Comparison of ENCODE assay signal across 13 cellular contexts in the genomic region with DNA sequence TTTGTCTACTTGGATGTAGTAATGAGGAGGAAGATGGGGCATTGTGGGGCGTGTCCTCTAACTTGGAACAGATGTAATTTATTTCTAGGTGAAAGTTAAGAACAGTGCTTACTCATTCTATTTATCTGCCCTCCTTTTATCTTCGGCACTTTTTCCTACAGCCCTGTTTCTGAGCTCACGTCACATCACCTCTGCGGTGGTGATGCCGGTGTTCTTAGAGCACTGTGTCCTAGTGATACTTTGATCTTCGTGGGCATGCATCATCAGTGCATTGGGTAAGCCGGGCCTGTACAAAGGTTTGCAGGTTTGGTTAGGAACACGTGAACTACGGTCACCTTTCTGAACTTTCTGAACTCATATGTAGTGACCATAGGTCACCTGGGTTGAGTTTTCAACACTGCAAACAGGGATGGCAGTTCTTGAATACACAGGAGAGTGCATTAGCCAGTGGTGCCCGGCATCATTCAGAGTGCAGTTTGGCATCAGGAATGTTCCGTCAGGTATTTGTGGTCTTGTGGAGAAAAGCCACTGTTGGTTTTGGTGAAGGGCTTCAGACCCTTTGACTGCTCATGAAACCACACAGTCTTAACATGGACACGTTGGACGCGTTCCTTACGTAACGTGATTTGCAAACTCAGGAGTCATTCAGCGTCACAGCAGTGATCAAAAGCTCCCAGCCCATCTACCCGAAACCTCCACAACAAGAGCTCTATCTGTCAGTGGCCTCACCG. TPM values are rescaled to one million over a fixed set of nuclear protein-coding genes. Genes with fewer than 3 reads are reported as not detected.
DNase-seq lines count a peak whose midpoint lies in the region; ATAC-seq, FAIRE-seq and TF ChIP-seq lines count a peak whose summit lies in the region.
"Had no signal": no experiment of that assay in that cellular context is flagged by ENCODE, and none has a peak within 500 bp of the region (broad histone marks: within the 10 kb centered on the region; RNA-seq: fewer than 3 reads in every experiment).

No MANE protein-coding gene starts in this region.

- no peaks in the 10 kb centered on the region for H3K27me3 Mint-ChIP-seq in chondrocyte (ENCODE audit: low read depth)
- H3K27me3 Mint-ChIP-seq: naive B cell had no signal

- H3K4me2 ChIP-seq in HepG2 (ENCODE audit: low read depth, low read length): peak overlapping the region; percentile 94

- CTCF ChIA-PET in HepG2 (lab: Yijun Ruan, JAX; ENCODE audit: low intra/inter-chr PET ratio, low total read pairs): no interaction called here

- peak; percentile 100 for FAIRE-seq in HepG2 (lab: Jason Lieb, UNC)

- H3K4me3 Mint-ChIP-seq in chondrocyte (ENCODE audit: unreplicated experiment): no peak overlapping the region
- H3K4me3 Mint-ChIP-seq: HFFc6 had no signal

- TF ChIP-seq CTCF in right atrium auricular region (IDR thresholded peaks at IDR 0.05) (no peak), HepG2 (CRISPR knock-in tag; IDR thresholded peaks at IDR 0.05) (no peak), thyroid gland (IDR thresholded peaks at IDR 0.05) (no peak), chondrocyte (IDR thresholded peaks at IDR 0.05) (no peak), dorsolateral prefrontal cortex (IDR thresholded peaks at IDR 0.05 in 54 of 56, conservative IDR thresholded peaks at IDR 0.05 in 2 of 56; ENCODE audit: low read depth in 1 of 56, partially characterized antibody in 56 of 56) (no peak)

- H3K4me1 ChIP-seq in right atrium auricular region: peaks cover 0 to 65% of the 10 kb centered on the region in 2 donors
- H3K4me1 ChIP-seq in HepG2 (ENCODE audit: insufficient read depth, low read length): peaks cover 88% of the 10 kb centered on the region
- peaks cover 84 to 97% of the 10 kb centered on the region in 2 donors for H3K4me1 ChIP-seq in thyroid gland

- no peak for DNase-seq in Right ventricle myocardium superior
- DNase-seq in right atrium auricular region (ENCODE audit: low spot score): no peak
- peak; percentile 92 for DNase-seq in amniotic epithelial cell (ENCODE audit: low read depth)
- DNase-seq in HepG2 (ENCODE audit: low spot score): peak; percentile 99
- DNase-seq in thyroid gland: peak; percentile 73 to 79
- DNase-seq in chondrocyte (ENCODE audit: low spot score): no peak
- no peak for DNase-seq in hypothalamus (lab: John Stamatoyannopoulos, UW)
- no peak for DNase-seq in dorsolateral prefrontal cortex
- DNase-seq: HFFc6, MM.1S, naive B cell, NCI-H526, upper lobe of left lung had no signal

- peaks cover 70% of the 10 kb centered on the region for H4K20me1 ChIP-seq in HepG2 (ENCODE audit: insufficient read depth, low read length)

- H3K9ac ChIP-seq in HepG2 (ENCODE audit: insufficient read depth, low read depth, low read length): peak overlapping the region; percentile 78

- TF ChIP-seq POLR2A in HepG2 (IDR thresholded peaks at IDR 0.05; ENCODE audit: insufficient read depth in 1 of 2, low read depth in 2 of 2, low read length in 2 of 2) (peak in 1 of 2 experiments; percentile 77; a peak in 3 of 4 replicates), thyroid gland (IDR thresholded peaks at IDR 0.05) (peak in 1 of 2 donors; percentile 60)

- no peak overlapping the region for H3K4me3 ChIP-seq in right atrium auricular region
- peak overlapping the region in 1 of 3 experiments; percentile 64; a peak in 2 of 6 replicates for H3K4me3 ChIP-seq in HepG2 (replicated peaks in 1 of 3; ENCODE audit: insufficient read depth in 1 of 3, low read depth in 2 of 3, low read length in 3 of 3)
- no peak overlapping the region for H3K4me3 ChIP-seq in thyroid gland (replicated peaks in 1 of 3)
- no peak overlapping the region for H3K4me3 ChIP-seq in dorsolateral prefrontal cortex
- H3K4me3 ChIP-seq: upper lobe of left lung had no signal

- intact Hi-C loops in Right ventricle myocardium superior (cut with DNase I) (no loop called here), HepG2 (cut with micrococcal nuclease; ENCODE audit: unreplicated experiment) (loop anchor here (2.0 to 5.0 kb wide), 4 partner anchors 14 to 72 kb away; no protein-coding TSS in a partner anchor), thyroid gland (cut with DNase I) (no loop called here), dorsolateral prefrontal cortex (cut with DNase I) (no loop called here)

- peaks cover 2% of the 10 kb centered on the region for H3K36me3 Mint-ChIP-seq in chondrocyte (ENCODE audit: low read depth)

- H3K27ac ChIP-seq in right atrium auricular region (no peak overlapping the region), HepG2 (ENCODE audit: extremely low read length, insufficient read depth, low read length) (peak overlapping the region; percentile 90), thyroid gland (peak overlapping the region; percentile 83 to 98 (median 94)), dorsolateral prefrontal cortex (no peak overlapping the region)

- no TSS peak for BruUV-seq in HepG2 (replicated peaks; lab: Mats Ljungman, UMichigan)

- H3K9me3 Mint-ChIP-seq in chondrocyte (ENCODE audit: low read depth): no peaks in the 10 kb centered on the region
- H3K9me3 Mint-ChIP-seq: HFFc6, naive B cell had no signal

- in situ Hi-C loops in HepG2 (cut with HindIII; ENCODE audit: extremely low pct_ligation_motif_present, low pct_unique_long_range_greater_than_20kb): no loop called here

- no peaks in the 10 kb centered on the region for H3K9me3 ChIP-seq in right atrium auricular region
- no peaks in the 10 kb centered on the region for H3K9me3 ChIP-seq in HepG2 (ENCODE audit: low read length)
- no peaks in the 10 kb centered on the region for H3K9me3 ChIP-seq in thyroid gland
- H3K9me3 ChIP-seq: upper lobe of left lung had no signal

- no peaks in the 10 kb centered on the region for H3K36me3 ChIP-seq in right atrium auricular region
- H3K36me3 ChIP-seq in HepG2 (replicated peaks in 1 of 2; ENCODE audit: control insufficient read depth in 1 of 2, insufficient read depth in 2 of 2, low read length in 2 of 2): peaks cover 2 to 30% of the 10 kb centered on the region in 2 experiments; a peak in 3 of 5 replicates
- H3K36me3 ChIP-seq in thyroid gland: no peaks in the 10 kb centered on the region
- H3K36me3 ChIP-seq: upper lobe of left lung had no signal

- H3K27me3 ChIP-seq in right atrium auricular region: no peaks in the 10 kb centered on the region
- H3K27me3 ChIP-seq in HepG2 (ENCODE audit: control insufficient read depth in 1 of 2, insufficient read depth in 2 of 2, low read length in 2 of 2): no peaks in the 10 kb centered on the region; a peak in 1 of 5 replicates
- no peaks in the 10 kb centered on the region for H3K27me3 ChIP-seq in thyroid gland
- H3K27me3 ChIP-seq in dorsolateral prefrontal cortex: no peaks in the 10 kb centered on the region
- H3K27me3 ChIP-seq: upper lobe of left lung had no signal

- TF ChIP-seq RAD21 in HepG2 (CRISPR knock-in tag; IDR thresholded peaks at IDR 0.05): peak; percentile 50; the same call in 1 of the 2 replicates

- H3K27ac Mint-ChIP-seq in chondrocyte (ENCODE audit: unreplicated experiment): no peak overlapping the region
- H3K27ac Mint-ChIP-seq: HFFc6 had no signal

- peaks cover 89% of the 10 kb centered on the region for H3K79me2 ChIP-seq in HepG2 (ENCODE audit: insufficient read depth, low read length)

- TF ChIP-seq EP300 in HepG2 (IDR thresholded peaks at IDR 0.05; ENCODE audit: low read depth in 2 of 2, low read length in 2 of 2) (peak; percentile 94 to 96), HepG2 (CRISPR knock-in tag; IDR thresholded peaks at IDR 0.05; ENCODE audit: borderline replicate concordance) (peak; percentile 98)

- peaks cover 14% of the 10 kb centered on the region for H3K4me1 Mint-ChIP-seq in chondrocyte (ENCODE audit: low read depth)

- under 1% methylated on average over 12 of the region's 19 CpGs for WGBS in HepG2 (ENCODE audit: low lambda C conversion rate)
- WGBS in thyroid gland, 2 donors: 58 to 67% methylated on average over 17 to 19 of the region's 19 CpGs

- H2AFZ ChIP-seq in HepG2 (ENCODE audit: low read length): no peak overlapping the region

- ATAC-seq in Right ventricle myocardium superior (ENCODE audit: poor library complexity): peak; percentile 52
- peak; percentile 87 for ATAC-seq in HepG2

- POLR2A ChIA-PET in HepG2 (lab: Yijun Ruan, JAX): interaction anchor here (0.7 to 3.9 kb wide), 19 partner anchors 10 to 1662 kb away, joined by 3 to 52 read pairs (median 5); partner anchors contain the start of genes MDH2, RHBDD2, STYXL1 and TMEM120A

RNA-seq across cellular contexts. Expression of gene POR, which starts 5.6 kb away (rescaled TPM):
- total RNA-seq in Right ventricle myocardium superior (54.7 TPM), right atrium auricular region (10 to 100 TPM; 53.4 to 85.3 TPM), HepG2 (2016; rRNA removed; fragmentation: Illumina TruSeq; extraction: Trizol) (115 and 266 TPM in 2 replicates), thyroid gland (100 to 1,000 TPM; 141 to 341 (median 285) TPM), chondrocyte (53.8 to 62.2 TPM (median 55.6 TPM) in 3 replicates), dorsolateral prefrontal cortex (100 to 1,000 TPM in 9 of 120 experiments, 10 to 100 TPM in 111; 52.3 to 111 (median 78.1) TPM)
- 43.6 and 47.9 TPM in 2 replicates for total RNA-seq in HepG2 (2016; cell fraction: cytosol; rRNA removed; fragmentation: Illumina TruSeq; extraction: Trizol; ENCODE audit: low read depth)
- 95.7 and 270 TPM in 2 replicates for total RNA-seq in HepG2 (2016; cell fraction: insoluble cytoplasmic fraction; rRNA removed; fragmentation: Illumina TruSeq; extraction: Trizol)
- 55.5 and 56.9 TPM in 2 replicates for total RNA-seq in HepG2 (2016; cell fraction: membrane; rRNA removed; fragmentation: Illumina TruSeq; extraction: Trizol)
- 260 and 301 TPM in 2 replicates for total RNA-seq in HepG2 (2016; cell fraction: nucleus; rRNA removed; fragmentation: Illumina TruSeq; extraction: Trizol)
- polyA plus RNA-seq in HepG2 (2011; rRNA removed): 145 and 208 TPM in 2 replicates
- 143 and 190 TPM in 2 replicates for polyA plus RNA-seq in HepG2 (2011; cell fraction: cytosol; rRNA removed)
- polyA plus RNA-seq in HepG2 (2011; cell fraction: nucleus; rRNA removed): 1,024 and 1,039 TPM in 2 replicates
- polyA plus RNA-seq in HepG2 (2012): 325 and 360 TPM in 2 replicates
- polyA plus RNA-seq in HepG2 (2016; cell fraction: cytosol; fragmentation: Illumina TruSeq; extraction: Trizol; ENCODE audit: low read depth): 22.8 and 25.4 TPM in 2 replicates
- 63.7 and 80.6 TPM in 2 replicates for polyA plus RNA-seq in HepG2 (2016; cell fraction: insoluble cytoplasmic fraction; fragmentation: Illumina TruSeq; extraction: Trizol; ENCODE audit: low read depth)
- polyA plus RNA-seq in HepG2 (2016; cell fraction: membrane; fragmentation: Illumina TruSeq; extraction: Trizol; ENCODE audit: low read depth): 25.4 and 30.4 TPM in 2 replicates
- 367 and 407 TPM in 2 replicates for polyA plus RNA-seq in HepG2 (2016; cell fraction: nucleus; fragmentation: Illumina TruSeq; extraction: Trizol; ENCODE audit: insufficient read depth, low read depth)
- polyA minus RNA-seq in HepG2 (2011; rRNA and poly(A)+ RNA removed; ENCODE audit: low replicate concordance): 85.0 and 445 TPM in 2 replicates
- 256 and 348 TPM in 2 replicates for polyA minus RNA-seq in HepG2 (2011; cell fraction: cytosol; rRNA and poly(A)+ RNA removed)
- 174 and 240 TPM in 2 replicates for polyA minus RNA-seq in HepG2 (2011; cell fraction: nucleus; rRNA and poly(A)+ RNA removed)

RNA-seq across cellular contexts. Expression of gene RHBDD2, which starts 41.8 kb away (rescaled TPM):
- total RNA-seq in Right ventricle myocardium superior: 16.3 TPM
- total RNA-seq in right atrium auricular region: 10 to 100 TPM; 43.5 to 60.0 TPM
- 14.9 and 23.1 TPM in 2 replicates for total RNA-seq in HepG2 (2016; rRNA removed; fragmentation: Illumina TruSeq; extraction: Trizol)
- 18.8 and 23.7 TPM in 2 replicates for total RNA-seq in HepG2 (2016; cell fraction: cytosol; rRNA removed; fragmentation: Illumina TruSeq; extraction: Trizol; ENCODE audit: low read depth)
- total RNA-seq in HepG2 (2016; cell fraction: insoluble cytoplasmic fraction; rRNA removed; fragmentation: Illumina TruSeq; extraction: Trizol): 9.2 and 24.2 TPM in 2 replicates
- 29.8 and 37.0 TPM in 2 replicates for total RNA-seq in HepG2 (2016; cell fraction: membrane; rRNA removed; fragmentation: Illumina TruSeq; extraction: Trizol)
- total RNA-seq in HepG2 (2016; cell fraction: nucleus; rRNA removed; fragmentation: Illumina TruSeq; extraction: Trizol): 16.7 and 24.5 TPM in 2 replicates
- polyA plus RNA-seq in HepG2 (2011; rRNA removed): 26.4 and 41.1 TPM in 2 replicates
- 34.8 and 35.2 TPM in 2 replicates for polyA plus RNA-seq in HepG2 (2011; cell fraction: cytosol; rRNA removed)
- 33.3 and 35.1 TPM in 2 replicates for polyA plus RNA-seq in HepG2 (2011; cell fraction: nucleus; rRNA removed)
- 22.8 and 42.0 TPM in 2 replicates for polyA plus RNA-seq in HepG2 (2012)
- 39.1 and 46.7 TPM in 2 replicates for polyA plus RNA-seq in HepG2 (2016; cell fraction: cytosol; fragmentation: Illumina TruSeq; extraction: Trizol; ENCODE audit: low read depth)
- polyA plus RNA-seq in HepG2 (2016; cell fraction: insoluble cytoplasmic fraction; fragmentation: Illumina TruSeq; extraction: Trizol; ENCODE audit: low read depth): 17.9 and 21.5 TPM in 2 replicates
- 52.8 and 61.8 TPM in 2 replicates for polyA plus RNA-seq in HepG2 (2016; cell fraction: membrane; fragmentation: Illumina TruSeq; extraction: Trizol; ENCODE audit: low read depth)
- 57.7 and 58.2 TPM in 2 replicates for polyA plus RNA-seq in HepG2 (2016; cell fraction: nucleus; fragmentation: Illumina TruSeq; extraction: Trizol; ENCODE audit: insufficient read depth, low read depth)
- polyA minus RNA-seq in HepG2 (2011; rRNA and poly(A)+ RNA removed; ENCODE audit: low replicate concordance): 49.6 and 101 TPM in 2 replicates
- 17.8 and 22.2 TPM in 2 replicates for polyA minus RNA-seq in HepG2 (2011; cell fraction: cytosol; rRNA and poly(A)+ RNA removed)
- polyA minus RNA-seq in HepG2 (2011; cell fraction: nucleus; rRNA and poly(A)+ RNA removed): 12.7 and 13.4 TPM in 2 replicates
- total RNA-seq in thyroid gland: 100 to 1,000 TPM in 3 of 4 donors, 10 to 100 TPM in 1; 68.9 to 170 (median 129) TPM
- total RNA-seq in chondrocyte: 32.0 to 35.6 TPM (median 33.8 TPM) in 3 replicates
- total RNA-seq in dorsolateral prefrontal cortex: 100 to 1,000 TPM; 127 to 309 (median 221) TPM

Comparison
In these comparisons a context has a peak if more than half of its experiments do, and no peak if none do; other contexts are left out.
1. DNase-seq: peak in amniotic epithelial cell (single experiment), HepG2 (single experiment) and thyroid gland (2 of 2); none in Right ventricle myocardium superior (single experiment), right atrium auricular region (single experiment), chondrocyte (single experiment), hypothalamus (0 of 51) and dorsolateral prefrontal cortex (0 of 10).
2. H3K27ac ChIP-seq: peak in HepG2 (single experiment) and thyroid gland (3 of 3); none in right atrium auricular region (0 of 2) and dorsolateral prefrontal cortex (0 of 59).